1 cellular context compared by ENCODE assay signal in the genomic region with DNA sequence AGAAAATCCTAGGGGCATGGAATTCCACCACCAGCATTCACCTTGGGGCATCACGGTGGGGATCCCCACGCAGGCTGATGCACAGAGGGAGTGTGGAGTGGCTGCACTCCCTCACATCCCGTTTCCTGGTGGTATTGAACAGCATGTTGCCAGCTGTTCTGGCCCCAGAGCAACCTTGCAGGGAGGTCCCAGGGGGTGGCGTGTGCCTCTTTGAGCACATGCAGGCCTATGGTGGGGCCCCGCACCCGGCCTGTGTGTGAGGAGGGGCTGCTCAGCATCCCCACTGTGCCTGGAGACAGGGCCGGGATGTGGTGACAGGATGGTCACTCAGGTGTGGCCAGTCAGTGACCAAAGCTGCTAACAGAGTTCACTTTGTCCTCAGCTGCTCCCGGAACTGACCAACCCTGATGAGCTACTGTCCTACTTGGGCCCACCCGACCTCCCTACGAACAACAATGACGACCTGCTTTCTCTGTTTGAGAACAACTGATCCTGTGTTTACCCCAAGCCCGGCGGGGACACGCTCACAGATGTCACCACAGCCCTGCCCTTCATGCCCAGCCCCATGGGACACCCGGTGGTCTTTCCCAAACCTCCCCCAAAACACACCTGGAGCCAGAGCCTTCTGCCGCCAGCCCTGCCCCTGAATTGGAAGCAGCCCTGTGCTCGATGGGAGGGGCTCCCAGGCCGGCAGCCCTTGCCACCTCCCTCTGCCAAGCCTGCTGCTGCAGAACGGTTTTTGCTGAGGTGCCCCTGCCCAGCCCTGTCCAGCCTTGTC.
TF ChIP-seq lines count a peak whose summit lies in the region.

No MANE protein-coding gene starts in this region.

TF ChIP-seq in HepG2, 621 proteins besides CTCF, POLR2A, EP300 and RAD21:
- TF ChIP-seq, protein P1, sequence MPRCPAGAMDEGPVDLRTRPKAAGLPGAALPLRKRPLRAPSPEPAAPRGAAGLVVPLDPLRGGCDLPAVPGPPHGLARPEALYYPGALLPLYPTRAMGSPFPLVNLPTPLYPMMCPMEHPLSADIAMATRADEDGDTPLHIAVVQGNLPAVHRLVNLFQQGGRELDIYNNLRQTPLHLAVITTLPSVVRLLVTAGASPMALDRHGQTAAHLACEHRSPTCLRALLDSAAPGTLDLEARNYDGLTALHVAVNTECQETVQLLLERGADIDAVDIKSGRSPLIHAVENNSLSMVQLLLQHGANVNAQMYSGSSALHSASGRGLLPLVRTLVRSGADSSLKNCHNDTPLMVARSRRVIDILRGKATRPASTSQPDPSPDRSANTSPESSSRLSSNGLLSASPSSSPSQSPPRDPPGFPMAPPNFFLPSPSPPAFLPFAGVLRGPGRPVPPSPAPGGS (CRISPR knock-in tag; IDR thresholded peaks at IDR 0.05): no peak
- TF ChIP-seq ZNF672 (CRISPR knock-in tag; IDR thresholded peaks at IDR 0.05) (no peak), MTA3 (CRISPR knock-in tag; IDR thresholded peaks at IDR 0.05) (no peak), JUN (CRISPR knock-in tag; IDR thresholded peaks at IDR 0.05) (no peak), ZFP62 (CRISPR knock-in tag; IDR thresholded peaks at IDR 0.05) (no peak), TEAD3 (CRISPR knock-in tag; optimal IDR thresholded peaks at IDR 0.05; ENCODE audit: borderline replicate concordance) (no peak), ZNF749 (CRISPR knock-in tag; IDR thresholded peaks at IDR 0.05; ENCODE audit: borderline replicate concordance) (no peak)
- TF ChIP-seq, protein P2, sequence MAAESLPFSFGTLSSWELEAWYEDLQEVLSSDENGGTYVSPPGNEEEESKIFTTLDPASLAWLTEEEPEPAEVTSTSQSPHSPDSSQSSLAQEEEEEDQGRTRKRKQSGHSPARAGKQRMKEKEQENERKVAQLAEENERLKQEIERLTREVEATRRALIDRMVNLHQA (CRISPR knock-in tag; IDR thresholded peaks at IDR 0.05): no peak
